ENCODE assay signal across 8 cellular contexts in genomic region chr5:172370648-172371248, GRCh38.
DNase-seq lines count a peak whose midpoint lies in the region; ATAC-seq and TF ChIP-seq lines count a peak whose summit lies in the region.

No MANE protein-coding gene starts in this region.

- H3K27me3 ChIP-seq in RWPE2 (ENCODE audit: insufficient read depth, poor library complexity, severe bottlenecking): no peaks in the 10 kb centered on the region

- peaks cover 6% of the 10 kb centered on the region for H3K9me3 ChIP-seq in RWPE2 (ENCODE audit: severe bottlenecking)

- H3K4me3 ChIP-seq in AG09309 (ENCODE audit: control insufficient read depth, low read depth, low read length) (no peak overlapping the region), GM12864 (ENCODE audit: low read depth, low read length) (no peak overlapping the region), RWPE2 (ENCODE audit: severe bottlenecking) (no peak overlapping the region)

- ATAC-seq in RWPE2 (ENCODE audit: low read depth) (no peak), HG02970 (IDR thresholded peaks at IDR 0.05; ENCODE audit: low FRiP score, unreplicated experiment) (no peak), HG02798 (IDR thresholded peaks at IDR 0.05; ENCODE audit: poor library complexity, unreplicated experiment) (no peak), HG03097 (IDR thresholded peaks at IDR 0.05; ENCODE audit: low FRiP score, unreplicated experiment) (no peak)

- H3K36me3 ChIP-seq in RWPE2 (ENCODE audit: low read depth): peaks cover 35% of the 10 kb centered on the region

- H3K4me1 ChIP-seq in RWPE2 (ENCODE audit: insufficient read depth, poor library complexity, severe bottlenecking): peaks cover 14% of the 10 kb centered on the region

- H3K27ac ChIP-seq in RWPE2 (ENCODE audit: poor library complexity, severe bottlenecking): no peak overlapping the region

- DNase-seq in AG09309 (ENCODE audit: low read depth) (no peak), GM12864 (ENCODE audit: low read depth) (peak; percentile 44), RWPE2 (ENCODE audit: low spot score) (no peak), fibroblast of peridontal ligament (ENCODE audit: extremely low read depth) (peak; percentile 65)
- DNase-seq in stimulated activated CD4-positive, alpha-beta T cell treated with anti-CD3 and anti-CD28 coated beads, Interleukin-4, amount 100 ng/mL, for 24 hours: peak; percentile 42

- TF ChIP-seq CTCF in AG09309 (IDR thresholded peaks at IDR 0.05; ENCODE audit: control insufficient read depth, insufficient read depth, low read depth, low read length, missing control alignments) (peak; percentile 67), GM12864 (IDR thresholded peaks at IDR 0.05; ENCODE audit: low read depth, low read length, missing control alignments) (peak; percentile 85), RWPE2 (IDR thresholded peaks at IDR 0.05; ENCODE audit: poor library complexity, severe bottlenecking) (peak; percentile 75)

Comparison
In these comparisons a context has a peak if more than half of its experiments do, and no peak if none do; other contexts are left out.
1. DNase-seq: peak in GM12864 (single experiment), fibroblast of peridontal ligament (single experiment) and stimulated activated CD4-positive, alpha-beta T cell treated with anti-CD3 and anti-CD28 coated beads, Interleukin-4, amount 100 ng/mL, for 24 hours (single experiment); none in AG09309 (single experiment) and RWPE2 (single experiment).
2. Peak in every context shown above with its lines, with median percentiles within 50 percentile points of each other: CTCF ChIP-seq.